ENCODE assay signal across 20 cellular contexts in the genomic region with DNA sequence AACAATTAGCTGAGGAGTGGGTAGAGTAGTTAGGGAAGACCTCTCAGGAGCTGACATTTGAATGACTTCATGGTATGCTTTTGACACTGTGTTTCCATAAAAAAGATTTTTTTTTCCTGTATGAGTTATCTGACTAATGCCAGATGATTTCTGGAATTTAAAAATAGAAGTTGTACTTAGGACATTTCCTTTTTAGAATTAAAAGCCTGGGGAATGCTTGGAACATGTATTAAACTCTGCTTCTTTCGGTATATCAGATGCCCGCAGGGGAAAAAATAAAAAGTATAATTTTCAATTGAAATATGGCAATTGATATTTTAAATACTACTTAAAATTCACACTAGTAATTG. TPM values are rescaled to one million over a fixed set of nuclear protein-coding genes. Genes with fewer than 3 reads are reported as not detected.
DNase-seq lines count a peak whose midpoint lies in the region; TF ChIP-seq lines count a peak whose summit lies in the region.
"Had no signal": no experiment of that assay in that cellular context is flagged by ENCODE, and none has a peak within 500 bp of the region (broad histone marks: within the 10 kb centered on the region; RNA-seq: fewer than 3 reads in every experiment).

No MANE protein-coding gene starts in this region.

- intact Hi-C loops in prostate gland (cut with DNase I) = no loop called here

- peaks cover 42% of the 10 kb centered on the region for H3K36me3 ChIP-seq in SK-N-MC (ENCODE audit: insufficient read depth, low read length)
- H3K36me3 ChIP-seq in prostate gland = no peaks in the 10 kb centered on the region

- no peaks in the 10 kb centered on the region for H3K9me3 ChIP-seq in SK-N-MC (ENCODE audit: low read depth, low read length)
- no peaks in the 10 kb centered on the region for H3K9me3 ChIP-seq in prostate gland
- H3K9me3 ChIP-seq: Caco-2, Peyer's patch had no signal

- H3K27ac ChIP-seq in SK-N-MC (peak overlapping the region; percentile 93), coronary artery (peak overlapping the region; percentile 53 to 64), prostate gland (no peak overlapping the region)
- H3K27ac ChIP-seq: Peyer's patch had no signal

- H3K4me3 ChIP-seq in SK-N-MC (peak overlapping the region; percentile 59), coronary artery (no peak overlapping the region), prostate gland (no peak overlapping the region)
- H3K4me3 ChIP-seq: GM12878, Peyer's patch had no signal

- DNase-seq in EH (ENCODE audit: low read depth) (peak; percentile 57), SK-N-MC (ENCODE audit: low read depth, low spot score) (peak; percentile 57), coronary artery (ENCODE audit: low spot score) (no peak), lung microvascular endothelial cell (ENCODE audit: low read depth in 2 of 2) (peak; percentile 52 to 75), GM10266 (ENCODE audit: extremely low spot score) (no peak), kidney glomerular epithelial cell (lab: John Stamatoyannopoulos, UW) (no peak), prostate gland (ENCODE audit: low spot score) (no peak)
- DNase-seq in effector CD8-positive, alpha-beta T cell (lab: John Stamatoyannopoulos, UW) = no peak
- DNase-seq: 8988T; Caco-2; CD4-positive, CD25-positive, alpha-beta regulatory T cell; GF-D8; KBM-7; MV-4-11; NCI-H1694 treated with DMSO at 0.1 percent for 48 hours; NCI-H510A; NCI-H748 treated with DMSO at 0.1 percent for 48 hours; NK-92 treated with Interleukin-12 subunit alpha and Interleukin-12 subunit beta, amount 100 ng/mL, for 24 hours; Peyer's patch had no signal

- 65% methylated on average over 2 of the region's 2 CpGs for WGBS in prostate gland

- no peaks in the 10 kb centered on the region for H3K4me1 ChIP-seq in prostate gland (replicated peaks)
- H3K4me1 ChIP-seq: Caco-2, Peyer's patch had no signal

- no peak for TF ChIP-seq POLR2A in prostate gland (IDR thresholded peaks at IDR 0.05)

- no peak overlapping the region for H3K9ac ChIP-seq in SK-N-MC (ENCODE audit: insufficient read length)

- no peaks in the 10 kb centered on the region for H3K27me3 ChIP-seq in prostate gland (replicated peaks; ENCODE audit: insufficient read depth)
- H3K27me3 ChIP-seq: Peyer's patch had no signal

- TF ChIP-seq CTCF in coronary artery (IDR thresholded peaks at IDR 0.05) (no peak), GM10266 (IDR thresholded peaks at IDR 0.05; ENCODE audit: control insufficient read depth, insufficient read depth, low read depth, missing control alignments) (no peak), prostate gland (IDR thresholded peaks at IDR 0.05) (no peak)

RNA-seq across cellular contexts. Expression of a gene that starts 41.1 kb away (rescaled TPM):
- total RNA-seq in lung microvascular endothelial cell (3.7 and 4.0 TPM in 2 replicates), prostate gland (1 to 10 TPM; 5.2 to 6.6 TPM)

RNA-seq across cellular contexts. Expression of a gene that starts 58.2 kb away (rescaled TPM):
- total RNA-seq in lung microvascular endothelial cell = 12.2 and 20.8 TPM in 2 replicates
- 10 to 100 TPM; 65.5 to 66.6 TPM for total RNA-seq in prostate gland

Comparison
In these comparisons a context has a peak if more than half of its experiments do, and no peak if none do; other contexts are left out.
1. DNase-seq: peak in EH (single experiment), SK-N-MC (single experiment) and lung microvascular endothelial cell (2 of 2); none in coronary artery (single experiment), GM10266 (single experiment), effector CD8-positive, alpha-beta T cell (single experiment), kidney glomerular epithelial cell (single experiment) and prostate gland (single experiment).
2. H3K27ac ChIP-seq: peak in SK-N-MC (single experiment) and coronary artery (2 of 2); none in prostate gland (0 of 2).